Comparison of ENCODE assay signal across 20 cellular contexts in the genomic region with DNA sequence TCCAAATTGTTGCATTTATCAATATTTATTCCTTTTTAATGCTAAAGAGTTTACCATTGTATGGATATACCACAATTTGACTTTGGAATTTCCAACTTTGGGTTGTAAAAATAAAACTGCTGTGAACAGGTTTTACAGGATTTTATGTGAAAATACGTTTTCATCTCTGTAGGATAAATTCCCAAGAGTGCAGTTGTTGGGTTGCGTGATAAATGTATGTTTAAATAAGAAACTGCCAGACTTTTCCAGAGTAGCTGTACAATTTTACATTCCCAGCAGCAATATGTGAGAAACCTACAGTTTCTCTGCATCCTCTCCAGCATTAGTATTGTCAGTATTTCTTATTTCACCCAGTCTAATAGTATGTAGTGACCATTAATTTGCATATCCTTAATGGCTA. TPM values are rescaled to one million over a fixed set of nuclear protein-coding genes. Genes with fewer than 3 reads are reported as not detected.
DNase-seq lines count a peak whose midpoint lies in the region; ATAC-seq and TF ChIP-seq lines count a peak whose summit lies in the region.
"Had no signal": no experiment of that assay in that cellular context is flagged by ENCODE, and none has a peak within 500 bp of the region (broad histone marks: within the 10 kb centered on the region; RNA-seq: fewer than 3 reads in every experiment).

No MANE protein-coding gene starts in this region.

- ATAC-seq in T-helper 17 cell = no peak
- ATAC-seq in activated naive CD8-positive, alpha-beta T cell treated with anti-CD3 and anti-CD28 coated beads, Interleukin-2, amount 50 U/mL, for 24 hours = no peak
- ATAC-seq in stimulated activated effector memory CD8-positive, alpha-beta T cell treated with anti-CD3 and anti-CD28 coated beads, Interleukin-12 subunit alpha, Interleukin-12 subunit beta, amount 100 ng/mL, for 72 hours = no peak
- ATAC-seq: gastrocnemius medialis, left lung, psoas muscle had no signal

- H3K27me3 Mint-ChIP-seq in activated naive CD4-positive, alpha-beta T cell treated with anti-CD3 and anti-CD28 coated beads, Interleukin-2, amount 50 U/mL, for 24 hours = no peaks in the 10 kb centered on the region
- H3K27me3 Mint-ChIP-seq in T-helper 17 cell (no peaks in the 10 kb centered on the region), immature natural killer cell (ENCODE audit: low read depth in 3 of 3) (peaks cover 0 to 4% (median 0%) of the 10 kb centered on the region in 3 donors)
- no peaks in the 10 kb centered on the region for H3K27me3 Mint-ChIP-seq in activated naive CD8-positive, alpha-beta T cell treated with anti-CD3 and anti-CD28 coated beads, Interleukin-2, amount 50 U/mL, for 24 hours

- H3K4me3 Mint-ChIP-seq in activated naive CD4-positive, alpha-beta T cell treated with anti-CD3 and anti-CD28 coated beads, Interleukin-2, amount 50 U/mL, for 24 hours = peak overlapping the region; percentile 69
- H3K4me3 Mint-ChIP-seq in T-helper 17 cell (peak overlapping the region; percentile 68), immature natural killer cell (no peak overlapping the region)
- H3K4me3 Mint-ChIP-seq in activated naive CD8-positive, alpha-beta T cell treated with anti-CD3 and anti-CD28 coated beads, Interleukin-2, amount 50 U/mL, for 24 hours = no peak overlapping the region
- peak overlapping the region; percentile 57 for H3K4me3 Mint-ChIP-seq in stimulated activated effector memory CD8-positive, alpha-beta T cell treated with anti-CD3 and anti-CD28 coated beads, Interleukin-12 subunit alpha, Interleukin-12 subunit beta, amount 100 ng/mL, for 72 hours

- TF ChIP-seq CTCF in GM13977 (IDR thresholded peaks at IDR 0.05; ENCODE audit: extremely low read depth, insufficient read depth, missing control alignments) = no peak

- no peak for DNase-seq in activated naive CD4-positive, alpha-beta T cell (lab: John Stamatoyannopoulos, UW)
- DNase-seq in T-helper 17 cell (no peak), GM13977 (ENCODE audit: low spot score) (no peak), immature natural killer cell (no peak), COLO668 (lab: John Stamatoyannopoulos, UW; ENCODE audit: unreplicated experiment) (no peak)
- DNase-seq in activated naive CD8-positive, alpha-beta T cell treated with anti-CD3 and anti-CD28 coated beads, Interleukin-2, amount 50 U/mL, for 24 hours = no peak
- no peak for DNase-seq in stimulated activated effector memory CD8-positive, alpha-beta T cell treated with anti-CD3 and anti-CD28 coated beads, Interleukin-12 subunit alpha, Interleukin-12 subunit beta, amount 100 ng/mL, for 72 hours (ENCODE audit: low spot score in 2 of 2)
- DNase-seq: activated T-cell treated with anti-CD3 and anti-CD28 coated beads, Interleukin-2, amount 50 U/mL, for 48 hours; dorsolateral prefrontal cortex; EL; gastrocnemius medialis; hippocampal formation; left lung; NCI-H446 treated with DMSO at 0.1 percent for 48 hours; occipital lobe; psoas muscle; stimulated activated CD4-positive, alpha-beta T cell treated with anti-CD3 and anti-CD28 coated beads, Interleukin-15, amount 100 ng/mL, for 24 hours; stimulated activated naive CD4-positive, alpha-beta T cell treated with Interleukin-2 at 50 U/mL for 16 hours had no signal

- H3K9me3 Mint-ChIP-seq in activated naive CD4-positive, alpha-beta T cell treated with anti-CD3 and anti-CD28 coated beads, Interleukin-2, amount 50 U/mL, for 24 hours = no peaks in the 10 kb centered on the region
- H3K9me3 Mint-ChIP-seq in activated naive CD8-positive, alpha-beta T cell treated with anti-CD3 and anti-CD28 coated beads, Interleukin-2, amount 50 U/mL, for 24 hours = no peaks in the 10 kb centered on the region
- H3K9me3 Mint-ChIP-seq in stimulated activated effector memory CD8-positive, alpha-beta T cell treated with anti-CD3 and anti-CD28 coated beads, Interleukin-12 subunit alpha, Interleukin-12 subunit beta, amount 100 ng/mL, for 72 hours = no peaks in the 10 kb centered on the region
- no peaks in the 10 kb centered on the region for H3K9me3 Mint-ChIP-seq in immature natural killer cell

- in situ Hi-C loops in GM13977 (cut with MboI; ENCODE audit: low pct_unique_long_range_greater_than_20kb, low sequenced_read_pairs, unreplicated experiment) = no loop called here

- no peak overlapping the region for H3K27ac Mint-ChIP-seq in activated naive CD4-positive, alpha-beta T cell treated with anti-CD3 and anti-CD28 coated beads, Interleukin-2, amount 50 U/mL, for 24 hours
- H3K27ac Mint-ChIP-seq in T-helper 17 cell (peak overlapping the region; percentile 97), immature natural killer cell (no peak overlapping the region)
- peak overlapping the region; percentile 61 for H3K27ac Mint-ChIP-seq in activated naive CD8-positive, alpha-beta T cell treated with anti-CD3 and anti-CD28 coated beads, Interleukin-2, amount 50 U/mL, for 24 hours
- no peak overlapping the region for H3K27ac Mint-ChIP-seq in stimulated activated effector memory CD8-positive, alpha-beta T cell treated with anti-CD3 and anti-CD28 coated beads, Interleukin-12 subunit alpha, Interleukin-12 subunit beta, amount 100 ng/mL, for 72 hours

- H3K9me3 ChIP-seq in T-helper 17 cell (ENCODE audit: control insufficient read depth, low read length, poor library complexity, severe bottlenecking) = no peaks in the 10 kb centered on the region
- H3K9me3 ChIP-seq: gastrocnemius medialis, left lung, psoas muscle, thoracic aorta had no signal

- peaks cover 88% of the 10 kb centered on the region for H3K4me1 Mint-ChIP-seq in activated naive CD4-positive, alpha-beta T cell treated with anti-CD3 and anti-CD28 coated beads, Interleukin-2, amount 50 U/mL, for 24 hours
- H3K4me1 Mint-ChIP-seq in T-helper 17 cell = peaks cover 78% of the 10 kb centered on the region
- H3K4me1 Mint-ChIP-seq in activated naive CD8-positive, alpha-beta T cell treated with anti-CD3 and anti-CD28 coated beads, Interleukin-2, amount 50 U/mL, for 24 hours = peaks cover 95% of the 10 kb centered on the region
- H3K4me1 Mint-ChIP-seq in stimulated activated effector memory CD8-positive, alpha-beta T cell treated with anti-CD3 and anti-CD28 coated beads, Interleukin-12 subunit alpha, Interleukin-12 subunit beta, amount 100 ng/mL, for 72 hours = peaks cover 74% of the 10 kb centered on the region
- H3K4me1 Mint-ChIP-seq in immature natural killer cell = peaks cover 75 to 96% of the 10 kb centered on the region in 2 donors

- peaks cover 9% of the 10 kb centered on the region for H3K36me3 Mint-ChIP-seq in activated naive CD4-positive, alpha-beta T cell treated with anti-CD3 and anti-CD28 coated beads, Interleukin-2, amount 50 U/mL, for 24 hours
- H3K36me3 Mint-ChIP-seq in T-helper 17 cell (ENCODE audit: low read depth) (no peaks in the 10 kb centered on the region), immature natural killer cell (no peaks in the 10 kb centered on the region)
- peaks cover 15% of the 10 kb centered on the region for H3K36me3 Mint-ChIP-seq in activated naive CD8-positive, alpha-beta T cell treated with anti-CD3 and anti-CD28 coated beads, Interleukin-2, amount 50 U/mL, for 24 hours (ENCODE audit: low read depth)
- peaks cover 62% of the 10 kb centered on the region for H3K36me3 Mint-ChIP-seq in stimulated activated effector memory CD8-positive, alpha-beta T cell treated with anti-CD3 and anti-CD28 coated beads, Interleukin-12 subunit alpha, Interleukin-12 subunit beta, amount 100 ng/mL, for 72 hours

RNA-seq across cellular contexts. Expression of a gene that starts 12.6 kb away (rescaled TPM):
- total RNA-seq in T-helper 17 cell = 100 to 1,000 TPM; 192 to 199 TPM
- 1 to 10 TPM; 1.1 to 8.5 (median 3.8) TPM for polyA plus RNA-seq in immature natural killer cell

Comparison
In these comparisons a context has a peak if more than half of its experiments do, and no peak if none do; other contexts are left out.
1. H3K27ac Mint-ChIP-seq: peak in T-helper 17 cell (single experiment) and activated naive CD8-positive, alpha-beta T cell treated with anti-CD3 and anti-CD28 coated beads, Interleukin-2, amount 50 U/mL, for 24 hours (single experiment); none in activated naive CD4-positive, alpha-beta T cell treated with anti-CD3 and anti-CD28 coated beads, Interleukin-2, amount 50 U/mL, for 24 hours (single experiment), stimulated activated effector memory CD8-positive, alpha-beta T cell treated with anti-CD3 and anti-CD28 coated beads, Interleukin-12 subunit alpha, Interleukin-12 subunit beta, amount 100 ng/mL, for 72 hours (single experiment) and immature natural killer cell (0 of 6).
2. H3K4me3 Mint-ChIP-seq: peak in activated naive CD4-positive, alpha-beta T cell treated with anti-CD3 and anti-CD28 coated beads, Interleukin-2, amount 50 U/mL, for 24 hours (single experiment), T-helper 17 cell (single experiment) and stimulated activated effector memory CD8-positive, alpha-beta T cell treated with anti-CD3 and anti-CD28 coated beads, Interleukin-12 subunit alpha, Interleukin-12 subunit beta, amount 100 ng/mL, for 72 hours (single experiment); none in activated naive CD8-positive, alpha-beta T cell treated with anti-CD3 and anti-CD28 coated beads, Interleukin-2, amount 50 U/mL, for 24 hours (single experiment) and immature natural killer cell (0 of 5).